Comparison of ENCODE assay signal across 28 cellular contexts in genomic region chr14:65769151-65769550, GRCh38.
"Had no signal": no experiment of that assay in that cellular context is flagged by ENCODE, and none has a peak within 500 bp of the region (broad histone marks: within the 10 kb centered on the region; RNA-seq: fewer than 3 reads in every experiment).

No MANE protein-coding gene starts in this region.

- H3K27ac ChIP-seq: brain microvascular endothelial cell, cardiac muscle cell, SK-N-MC, WERI-Rb-1 had no signal

- DNase-seq: activated CD4-positive, alpha-beta T cell treated with anti-CD3 and anti-CD28 coated beads for 48 hours; activated CD4-positive, alpha-beta T cell treated with anti-CD3 and anti-CD28 coated beads, Interleukin-2, amount 50 U/mL, for 4 hours; activated CD8-positive, alpha-beta memory T cell treated with anti-CD3 and anti-CD28 coated beads, Interleukin-2, amount 10 ng/mL, durations not matched to agents 7 days and 5 days; activated effector memory CD4-positive, alpha-beta T cell treated with Interleukin-2 at 50 U/mL for 16 hours; activated naive CD4-positive, alpha-beta T cell; activated naive CD8-positive, alpha-beta T cell treated with anti-CD3 and anti-CD28 coated beads, Interleukin-2, amount 50 U/mL, for 24 hours; activated T-cell treated with anti-CD3 and anti-CD28 coated beads, Interleukin-2, amount 50 U/mL, for 24 hours; amygdala; brain microvascular endothelial cell; Karpas-422; NCI-H1105 treated with DMSO at 0.1 percent for 48 hours; NCI-H1436 treated with DMSO at 0.1 percent for 48 hours; NCI-H187 treated with DMSO at 0.1 percent for 48 hours; NCI-H2081 treated with DMSO at 0.1 percent for 48 hours; NCI-H2171; NCI-H2227 treated with DMSO at 0.1 percent for 48 hours; NCI-H446 treated with DMSO at 0.1 percent for 48 hours; NCI-H524 treated with DMSO at 0.1 percent for 48 hours; NCI-H748 treated with DMSO at 0.1 percent for 48 hours; T-cell; WERI-Rb-1 had no signal

- H3K27ac Mint-ChIP-seq: activated CD8-positive, alpha-beta memory T cell treated with anti-CD3 and anti-CD28 coated beads, Interleukin-2, amount 10 ng/mL, durations not matched to agents 7 days and 5 days; activated naive CD4-positive, alpha-beta T cell treated with anti-CD3 and anti-CD28 coated beads, Interleukin-2, amount 50 U/mL, for 72 hours; activated naive CD8-positive, alpha-beta T cell treated with anti-CD3 and anti-CD28 coated beads, Interleukin-2, amount 50 U/mL, for 24 hours; activated T-cell treated with anti-CD3 and anti-CD28 coated beads, Interleukin-2, amount 50 U/mL, for 24 hours; activated T-helper 1 cell treated with anti-CD3 and anti-CD28 coated beads, Interleukin-12 subunit alpha, Interleukin-12 subunit beta, Interleukin-2, Interleukin-4 antibody, amounts not matched to agents 30 ng/mL and 10 ng/mL and 1 ng/mL, durations not matched to agents 14 hours and 24 hours and 36 hours; T-cell had no signal

- H3K36me3 Mint-ChIP-seq: T-cell had no signal

- H3K9me3 Mint-ChIP-seq: activated T-helper 1 cell treated with anti-CD3 and anti-CD28 coated beads, Interleukin-12 subunit alpha, Interleukin-12 subunit beta, Interleukin-2, Interleukin-4 antibody, amounts not matched to agents 30 ng/mL and 10 ng/mL and 1 ng/mL, durations not matched to agents 14 hours and 24 hours and 36 hours had no signal

- ATAC-seq: activated CD4-positive, CD25-positive, alpha-beta regulatory T cell treated with anti-CD3 and anti-CD28 coated beads, Interleukin-2, amount 50 U/mL, for 24 hours; activated CD8-positive, alpha-beta memory T cell treated with anti-CD3 and anti-CD28 coated beads, Interleukin-2, amount 10 ng/mL, durations not matched to agents 7 days and 5 days; activated naive CD4-positive, alpha-beta T cell treated with anti-CD3 and anti-CD28 coated beads, Interleukin-2, amount 50 U/mL, for 72 hours; activated naive CD8-positive, alpha-beta T cell treated with anti-CD3 and anti-CD28 coated beads, Interleukin-2, amount 50 U/mL, for 24 hours; K562; Right ventricle myocardium inferior; T-cell had no signal

- H3K4me3 ChIP-seq: cardiac muscle cell, K562, SK-N-MC had no signal

- H3K4me3 Mint-ChIP-seq: activated CD8-positive, alpha-beta memory T cell treated with anti-CD3 and anti-CD28 coated beads, Interleukin-2, amount 10 ng/mL, durations not matched to agents 7 days and 5 days; activated naive CD8-positive, alpha-beta T cell treated with anti-CD3 and anti-CD28 coated beads, Interleukin-2, amount 50 U/mL, for 24 hours; activated T-cell treated with anti-CD3 and anti-CD28 coated beads, Interleukin-2, amount 50 U/mL, for 24 hours; activated T-helper 1 cell treated with anti-CD3 and anti-CD28 coated beads, Interleukin-12 subunit alpha, Interleukin-12 subunit beta, Interleukin-2, Interleukin-4 antibody, amounts not matched to agents 30 ng/mL and 10 ng/mL and 1 ng/mL, durations not matched to agents 14 hours and 24 hours and 36 hours; T-cell had no signal

- H3K36me3 ChIP-seq: brain microvascular endothelial cell, cardiac muscle cell, WERI-Rb-1 had no signal

- H3K27me3 Mint-ChIP-seq: activated T-cell treated with anti-CD3 and anti-CD28 coated beads, Interleukin-2, amount 50 U/mL, for 24 hours; T-cell had no signal

- FAIRE-seq: K562 had no signal

- H3K4me1 Mint-ChIP-seq: activated CD8-positive, alpha-beta memory T cell treated with anti-CD3 and anti-CD28 coated beads, Interleukin-2, amount 10 ng/mL, durations not matched to agents 7 days and 5 days; activated naive CD8-positive, alpha-beta T cell treated with anti-CD3 and anti-CD28 coated beads, Interleukin-2, amount 50 U/mL, for 24 hours; T-cell had no signal

- H3K27me3 ChIP-seq: brain microvascular endothelial cell, cardiac muscle cell had no signal
